In the genomic region with DNA sequence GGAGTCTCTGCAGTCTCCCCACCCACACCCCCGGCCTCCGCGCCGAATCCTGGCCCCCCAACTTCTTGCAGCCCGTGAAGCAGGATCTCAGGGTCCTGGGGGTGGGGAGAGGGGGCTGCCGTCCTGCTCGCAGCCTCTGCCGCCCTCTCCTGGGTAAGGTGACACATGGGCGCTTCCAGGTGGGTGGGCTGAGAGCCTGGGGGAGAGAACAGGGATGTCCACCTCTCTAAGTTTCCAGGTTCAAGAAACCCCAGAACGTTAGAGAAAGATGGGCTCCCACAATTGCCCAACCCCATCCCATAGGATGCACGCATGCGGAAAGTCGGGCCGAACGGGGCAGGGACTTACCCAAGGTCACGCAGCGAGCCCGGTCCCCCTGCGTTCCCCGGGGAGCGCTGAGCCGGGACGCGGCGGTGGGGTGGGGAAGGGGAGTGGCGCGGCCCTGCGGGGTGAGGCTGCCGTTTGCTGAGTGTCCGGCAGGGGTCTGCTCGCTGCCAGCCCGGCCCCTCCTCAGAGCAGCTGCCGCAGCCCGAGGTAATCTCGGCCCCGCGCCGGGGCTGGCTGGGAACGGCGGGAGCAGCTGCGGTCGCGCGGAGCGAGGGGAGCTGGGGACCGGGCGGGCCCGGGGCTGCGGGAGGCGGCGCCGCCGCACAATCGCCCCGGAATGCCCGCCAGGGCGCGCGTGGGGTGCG, we compare ENCODE assay signal across 8 cellular contexts. TPM values are rescaled to one million over a fixed set of nuclear protein-coding genes. Genes with fewer than 3 reads are reported as not detected.
DNase-seq lines count a peak whose midpoint lies in the region; ATAC-seq, FAIRE-seq and TF ChIP-seq lines count a peak whose summit lies in the region.

No MANE protein-coding gene starts in this region.

- H2AFZ ChIP-seq in HCT116 (ENCODE audit: low read depth, low read length, poor library complexity, severe bottlenecking), result no peak overlapping the region
- H2AFZ ChIP-seq in GM12878 (ENCODE audit: control insufficient read depth, low read depth, low read length), result peak overlapping the region; percentile 89

- DNase-seq in HCT116 (ENCODE audit: low read depth, low spot score), result peak; percentile 29
- peak; percentile 50 for DNase-seq in NCI-H1105 (lab: John Stamatoyannopoulos, UW)
- peak; percentile 63 for DNase-seq in T1000 (lab: John Stamatoyannopoulos, UW)
- peak; percentile 19 for DNase-seq in GM12878 (ENCODE audit: low read depth, low spot score)
- peak; percentile 70 for DNase-seq in small intestine
- DNase-seq in pons (ENCODE audit: low spot score), result no peak

- SMC1A ChIA-PET in GM12878 (lab: Charles Lee; ENCODE audit: uncharacterized antibody, unreplicated experiment), result interaction anchor here (0.7 to 3.7 kb wide), 13 partner anchors 11 to 291 kb away, joined by 3 to 27 read pairs (median 4); a partner anchor contains a TSS

- RAD21 ChIA-PET in HCT116 (lab: Charles Lee; ENCODE audit: low non-redundant PET in 1 of 2, low total read pairs in 2 of 2, uncharacterized antibody in 2 of 2, unreplicated experiment in 2 of 2), result interaction anchor here (1.0 to 1.4 kb wide), 4 partner anchors 46 to 64 kb away, joined by 3 to 8 read pairs (median 4); a partner anchor contains a TSS
- RAD21 ChIA-PET in GM12878 (lab: Charles Lee; ENCODE audit: unreplicated experiment), result interaction anchor here (0.8 to 4.6 kb wide), 13 partner anchors 45 to 333 kb away, joined by 3 to 59 read pairs (median 5); a partner anchor contains a TSS

- H3K27me3 ChIP-seq in HCT116 (ENCODE audit: insufficient read depth, low read length) (no peaks in the 10 kb centered on the region), GM12878 (replicated peaks in 1 of 2; ENCODE audit: control insufficient read depth in 2 of 2, insufficient read depth in 2 of 2, low read length in 1 of 2) (no peaks in the 10 kb centered on the region), iPS-18a (ENCODE audit: control insufficient read depth, insufficient read depth, low read length) (no peaks in the 10 kb centered on the region), small intestine (ENCODE audit: control insufficient read depth in 2 of 2, insufficient read depth in 2 of 2, low read length in 2 of 2) (no peaks in the 10 kb centered on the region)

- in situ Hi-C loops in GM12878 (cut with MboI), result no loop called here

- TF ChIP-seq POLR2A in HCT116 (IDR thresholded peaks at IDR 0.05; ENCODE audit: borderline replicate concordance, extremely low read depth, insufficient read depth, insufficient read length) (no peak), GM12878 (IDR thresholded peaks at IDR 0.05; ENCODE audit: low read depth, low read length) (no peak)

- peaks cover 14% of the 10 kb centered on the region for H3K4me1 ChIP-seq in ES-I3 (ENCODE audit: insufficient read depth, low read length)
- H3K4me1 ChIP-seq in HCT116 (ENCODE audit: control insufficient read depth in 1 of 2, insufficient read depth in 2 of 2, low read length in 2 of 2), result peaks cover 23 to 35% of the 10 kb centered on the region in 2 experiments
- H3K4me1 ChIP-seq in GM12878 (ENCODE audit: control insufficient read depth, insufficient read depth, low read length), result peaks cover 6% of the 10 kb centered on the region; the same call in 1 of the 2 replicates
- H3K4me1 ChIP-seq in iPS-18a (ENCODE audit: control insufficient read depth, low read depth, low read length), result peaks cover 33% of the 10 kb centered on the region
- peaks cover 0 to 7% of the 10 kb centered on the region in 2 donors for H3K4me1 ChIP-seq in small intestine (ENCODE audit: control insufficient read depth in 2 of 2, insufficient read depth in 1 of 2, low read depth in 1 of 2, low read length in 1 of 2)

- intact Hi-C loops in HCT116 (cut with micrococcal nuclease) (loop anchor here (2.0 to 5.0 kb wide), 4 partner anchors 46 to 334 kb away; a partner anchor contains a TSS), GM12878 (cut with micrococcal nuclease; ENCODE audit: unreplicated experiment) (loop anchor here (5.0 kb wide), 3 partner anchors 49 to 169 kb away; a partner anchor contains a TSS)

- H3K4me2 ChIP-seq in HCT116 (ENCODE audit: low read length), result peak overlapping the region; percentile 97
- peak overlapping the region; percentile 82 for H3K4me2 ChIP-seq in GM12878 (ENCODE audit: control insufficient read depth, insufficient read depth)

- H3K9me3 ChIP-seq in ES-I3 (ENCODE audit: control insufficient read depth, insufficient read depth, low read length) (no peaks in the 10 kb centered on the region), HCT116 (ENCODE audit: control insufficient read depth in 1 of 2, insufficient read depth in 1 of 2, low read depth in 1 of 2, low read length in 2 of 2) (no peaks in the 10 kb centered on the region), GM12878 (replicated peaks; ENCODE audit: control insufficient read depth, insufficient read depth, low read length) (no peaks in the 10 kb centered on the region), iPS-18a (ENCODE audit: control insufficient read depth, low read depth, low read length) (no peaks in the 10 kb centered on the region), small intestine (ENCODE audit: control insufficient read depth, low read depth) (no peaks in the 10 kb centered on the region)

- BruUV-seq in HCT116 (replicated peaks; lab: Mats Ljungman, UMichigan), result no TSS peak
- no TSS peak for BruUV-seq in GM12878 (replicated peaks; lab: Mats Ljungman, UMichigan)

- peak; percentile 86 for TF ChIP-seq RAD21 in HCT116 (IDR thresholded peaks at IDR 0.05; ENCODE audit: low read depth)
- TF ChIP-seq RAD21 in GM12878 (IDR thresholded peaks at IDR 0.05; ENCODE audit: insufficient read depth, low read depth, low read length), result peak; percentile 87

- no peaks in the 10 kb centered on the region for H4K20me1 ChIP-seq in HCT116 (ENCODE audit: insufficient read depth)
- no peaks in the 10 kb centered on the region for H4K20me1 ChIP-seq in GM12878 (ENCODE audit: control insufficient read depth, insufficient read depth)

- no peaks in the 10 kb centered on the region for H3K36me3 ChIP-seq in ES-I3 (ENCODE audit: insufficient read depth, low read length)
- H3K36me3 ChIP-seq in HCT116 (ENCODE audit: control insufficient read depth in 1 of 2, insufficient read depth in 2 of 2, low read length in 2 of 2), result peaks cover under 1 to 19% of the 10 kb centered on the region in 2 experiments; a peak in 2 of 4 replicates
- H3K36me3 ChIP-seq in GM12878 (ENCODE audit: control insufficient read depth in 2 of 2, insufficient read depth in 2 of 2, low read length in 1 of 2), result peaks cover 0 to 3% of the 10 kb centered on the region in 2 experiments; a peak in 1 of 4 replicates
- H3K36me3 ChIP-seq in iPS-18a (ENCODE audit: control insufficient read depth, low read depth, low read length), result no peaks in the 10 kb centered on the region
- H3K36me3 ChIP-seq in small intestine (ENCODE audit: control insufficient read depth in 2 of 2, insufficient read depth in 2 of 2, low read length in 2 of 2), result peaks cover 0 to 3% of the 10 kb centered on the region in 2 donors

- peak in 2 of 3 experiments; percentile 49 to 56; a peak in 5 of 6 replicates for TF ChIP-seq CTCF in HCT116 (IDR thresholded peaks at IDR 0.05 in 2 of 3, conservative IDR thresholded peaks at IDR 0.05 in 1 of 3; ENCODE audit: borderline replicate concordance in 1 of 3, insufficient read depth in 1 of 3, low read depth in 2 of 3, low read length in 2 of 3)
- TF ChIP-seq CTCF in GM12878 (IDR thresholded peaks at IDR 0.05 in 2 of 3, conservative IDR thresholded peaks at IDR 0.05 in 1 of 3; ENCODE audit: control insufficient read depth in 2 of 3, extremely low read depth in 1 of 3, insufficient read depth in 1 of 3, low read depth in 3 of 3, low read length in 3 of 3), result peak; percentile 66 to 83 (median 72)

- peak overlapping the region; percentile 61 for H3K9ac ChIP-seq in ES-I3 (ENCODE audit: low read depth, low read length)
- H3K9ac ChIP-seq in HCT116 (ENCODE audit: low read length), result peak overlapping the region; percentile 97
- H3K9ac ChIP-seq in GM12878 (ENCODE audit: control insufficient read depth, insufficient read depth, low read length), result peak overlapping the region; percentile 78
- peak overlapping the region; percentile 52 for H3K9ac ChIP-seq in iPS-18a (ENCODE audit: low read length)

- CTCF ChIA-PET in HCT116 (lab: Charles Lee) (interaction anchor here (0.6 to 2.7 kb wide), 8 partner anchors 11 to 333 kb away, joined by 3 to 14 read pairs (median 6); a partner anchor contains a TSS), GM12878 (lab: Yijun Ruan, JAX) (interaction anchor here (0.5 to 5.6 kb wide), 35 partner anchors 10 to 336 kb away, joined by 3 to 93 read pairs (median 4); a partner anchor contains a TSS)

- POLR2A ChIA-PET in HCT116 (lab: Charles Lee) (interaction anchor here (1.0 to 2.8 kb wide), 7 partner anchors 11 to 69 kb away, joined by 3 to 20 read pairs (median 6); a partner anchor contains a TSS), GM12878 (lab: Charles Lee) (interaction anchor here (0.5 to 2.2 kb wide), 13 partner anchors 46 to 458 kb away, joined by 3 to 9 read pairs (median 4); a partner anchor contains a TSS)

- H3K27ac ChIP-seq in HCT116 (ENCODE audit: low read depth, low read length), result peak overlapping the region; percentile 100
- H3K27ac ChIP-seq in GM12878 (ENCODE audit: control insufficient read depth, insufficient read depth), result peak overlapping the region; percentile 93
- no peak overlapping the region for H3K27ac ChIP-seq in iPS-18a (ENCODE audit: low read length)
- H3K27ac ChIP-seq in small intestine (ENCODE audit: low read depth in 1 of 2, low read length in 1 of 2), result peak overlapping the region; percentile 87 to 88

- ATAC-seq in HCT116 (peak; percentile 66), GM12878 (peak; percentile 88)

- peaks cover 49% of the 10 kb centered on the region for H3K79me2 ChIP-seq in HCT116 (ENCODE audit: insufficient read depth, low read length)
- peaks cover 26% of the 10 kb centered on the region for H3K79me2 ChIP-seq in GM12878 (ENCODE audit: control insufficient read depth, insufficient read depth, low read length)

- H3K9me2 ChIP-seq in HCT116 (ENCODE audit: insufficient read depth), result no peaks in the 10 kb centered on the region

- no peak for TF ChIP-seq EP300 in GM12878 (IDR thresholded peaks at IDR 0.05; ENCODE audit: borderline replicate concordance in 1 of 2, control insufficient read depth in 1 of 2, low read depth in 2 of 2, low read length in 2 of 2)

- H3K4me3 ChIP-seq in HCT116 (replicated peaks in 1 of 2; ENCODE audit: low read depth in 1 of 2, low read length in 2 of 2) (peak overlapping the region; percentile 81 to 95), GM12878 (peak overlapping the region; percentile 100), iPS-18a (ENCODE audit: low read length) (peak overlapping the region; percentile 80), small intestine (ENCODE audit: low read depth in 1 of 2, low read length in 2 of 2) (peak overlapping the region; percentile 71 to 87)

- WGBS in GM12878 (ENCODE audit: insufficient coverage, insufficient replicate concordance, low lambda C conversion rate, missing lambda C conversion rate), result under 1% methylated on average over 48 of the region's 60 CpGs
- 0 to 1% (median 1%) methylated on average over 34 to 60 of the region's 60 CpGs for WGBS in small intestine, 3 donors

- peak; percentile 56 for FAIRE-seq in GM12878 (lab: Jason Lieb, UNC)
- no peak for FAIRE-seq in small intestine (lab: Jason Lieb, UNC)

RNA-seq across cellular contexts. Expression of a gene that starts 0.7 kb away (rescaled TPM):
- 279 TPM for total RNA-seq in HCT116 (2021; ENCODE audit: unreplicated experiment)
- polyA plus RNA-seq in HCT116 (2012), result 220 and 224 TPM in 2 replicates
- 125 and 149 TPM in 2 replicates for total RNA-seq in GM12878 (2013; cell fraction: nucleolus; rRNA removed)
- total RNA-seq in GM12878 (2014; rRNA removed), result 67.1 and 78.0 TPM in 2 replicates
- total RNA-seq in GM12878 (2014; rRNA removed; fragmentation: Illumina TruSeq; extraction: Trizol), result 27.4 and 33.0 TPM in 2 replicates
- total RNA-seq in GM12878 (2021), result 167 and 186 TPM in 2 replicates
- 43.2 TPM for polyA plus RNA-seq in GM12878 (2011; ENCODE audit: low read depth)
- 24.2 and 68.4 TPM in 2 replicates for polyA plus RNA-seq in GM12878 (2011; rRNA removed)
- 53.2 and 60.8 TPM in 2 replicates for polyA plus RNA-seq in GM12878 (2011; cell fraction: cytosol; rRNA removed)
- 254 and 282 TPM in 2 replicates for polyA plus RNA-seq in GM12878 (2011; cell fraction: nucleus; rRNA removed)
- polyA plus RNA-seq in GM12878 (2012), result 81.0 and 82.7 TPM in 2 replicates
- 23.6 and 76.6 TPM in 2 replicates for polyA plus RNA-seq in GM12878 (2014; fragmentation: Illumina TruSeq; extraction: Trizol)
- 1 to 10 TPM; 2.2 to 7.9 TPM for polyA plus RNA-seq in GM12878 (2014; fragmentation: Nextera tagmentation; extraction: Ambion mirVana)
- polyA plus RNA-seq in GM12878 (2014; rRNA removed), result 100 and 112 TPM in 2 replicates
- polyA plus RNA-seq in GM12878 (2016; fragmentation: Nextera tagmentation; extraction: Ambion mirVana), result 100 to 1,000 TPM; 103 to 104 TPM
- 51.0 and 81.0 TPM in 2 replicates for polyA minus RNA-seq in GM12878 (2011; rRNA and poly(A)+ RNA removed)
- 38.8 and 42.7 TPM in 2 replicates for polyA minus RNA-seq in GM12878 (2011; cell fraction: cytosol; rRNA and poly(A)+ RNA removed)
- polyA minus RNA-seq in GM12878 (2011; cell fraction: nucleus; rRNA and poly(A)+ RNA removed), result 42.9 and 65.4 TPM in 2 replicates
- 100 to 1,000 TPM; 197 to 218 (median 212) TPM for polyA plus RNA-seq in small intestine

RNA-seq across cellular contexts. Expression of a gene that starts 11.0 kb away (rescaled TPM):
- 1.2 TPM for total RNA-seq in HCT116 (2021; ENCODE audit: unreplicated experiment)
- 0.91 and 2.0 TPM in 2 replicates for polyA plus RNA-seq in HCT116 (2012)
- not detected in 2 replicates for total RNA-seq in GM12878 (2013; cell fraction: nucleolus; rRNA removed)
- total RNA-seq in GM12878 (2014; rRNA removed), result not detected in 2 replicates
- total RNA-seq in GM12878 (2014; rRNA removed; fragmentation: Illumina TruSeq; extraction: Trizol), result not detected in 2 replicates
- not detected in 2 replicates for total RNA-seq in GM12878 (2021)
- polyA plus RNA-seq in GM12878 (2011; ENCODE audit: low read depth), result not detected
- polyA plus RNA-seq in GM12878 (2011; rRNA removed), result not detected in 2 replicates
- polyA plus RNA-seq in GM12878 (2011; cell fraction: cytosol; rRNA removed), result not detected in 2 replicates
- not detected in 2 replicates for polyA plus RNA-seq in GM12878 (2011; cell fraction: nucleus; rRNA removed)
- not detected in 2 replicates for polyA plus RNA-seq in GM12878 (2012)
- not detected in 2 replicates for polyA plus RNA-seq in GM12878 (2014; fragmentation: Illumina TruSeq; extraction: Trizol)
- not detected for polyA plus RNA-seq in GM12878 (2014; fragmentation: Nextera tagmentation; extraction: Ambion mirVana)
- polyA plus RNA-seq in GM12878 (2014; rRNA removed), result not detected in 2 replicates
- polyA plus RNA-seq in GM12878 (2016; fragmentation: Nextera tagmentation; extraction: Ambion mirVana), result not detected
- not detected in 2 replicates for polyA minus RNA-seq in GM12878 (2011; rRNA and poly(A)+ RNA removed)
- polyA minus RNA-seq in GM12878 (2011; cell fraction: cytosol; rRNA and poly(A)+ RNA removed), result not detected in 2 replicates
- not detected in 2 replicates for polyA minus RNA-seq in GM12878 (2011; cell fraction: nucleus; rRNA and poly(A)+ RNA removed)
- polyA plus RNA-seq in small intestine, result under 1 TPM in 1 of 3 donors, not detected in 2; 0.13 TPM

RNA-seq across cellular contexts. Expression of a gene that starts 46.7 kb away (rescaled TPM):
- total RNA-seq in HCT116 (2021; ENCODE audit: unreplicated experiment) (45.9 TPM), GM12878 (2014; rRNA removed) (10.8 and 14.1 TPM in 2 replicates), GM12878 (2014; rRNA removed; fragmentation: Illumina TruSeq; extraction: Trizol) (7.8 and 9.0 TPM in 2 replicates), GM12878 (2021) (55.0 and 63.6 TPM in 2 replicates)
- 52.2 and 77.2 TPM in 2 replicates for polyA plus RNA-seq in HCT116 (2012)
- 45.4 and 51.5 TPM in 2 replicates for total RNA-seq in GM12878 (2013; cell fraction: nucleolus; rRNA removed)
- 66.2 TPM for polyA plus RNA-seq in GM12878 (2011; ENCODE audit: low read depth)
- polyA plus RNA-seq in GM12878 (2011; rRNA removed) (5.0 and 10.3 TPM in 2 replicates), GM12878 (2014; fragmentation: Illumina TruSeq; extraction: Trizol) (44.0 and 52.7 TPM in 2 replicates), GM12878 (2014; fragmentation: Nextera tagmentation; extraction: Ambion mirVana) (1 to 10 TPM in 1 of 2 experiments, under 1 TPM in 1; 0.79 to 2.6 TPM), GM12878 (2014; rRNA removed) (29.7 and 36.0 TPM in 2 replicates), GM12878 (2016; fragmentation: Nextera tagmentation; extraction: Ambion mirVana) (10 to 100 TPM; 26.1 to 34.6 TPM), small intestine (10 to 100 TPM; 10.5 to 26.7 (median 12.3) TPM)
- polyA plus RNA-seq in GM12878 (2011; cell fraction: cytosol; rRNA removed), result 20.2 and 35.3 TPM in 2 replicates
- 98.1 and 114 TPM in 2 replicates for polyA plus RNA-seq in GM12878 (2011; cell fraction: nucleus; rRNA removed)
- polyA plus RNA-seq in GM12878 (2012), result 89.5 and 98.9 TPM in 2 replicates
- 50.5 and 52.7 TPM in 2 replicates for polyA minus RNA-seq in GM12878 (2011; rRNA and poly(A)+ RNA removed)
- 12.6 and 18.5 TPM in 2 replicates for polyA minus RNA-seq in GM12878 (2011; cell fraction: cytosol; rRNA and poly(A)+ RNA removed)
- polyA minus RNA-seq in GM12878 (2011; cell fraction: nucleus; rRNA and poly(A)+ RNA removed), result 36.5 and 65.0 TPM in 2 replicates

RNA-seq across cellular contexts. Expression of a gene that starts 58.9 kb away (rescaled TPM):
- total RNA-seq in HCT116 (2021; ENCODE audit: unreplicated experiment) (77.5 TPM), GM12878 (2014; rRNA removed) (92.8 and 116 TPM in 2 replicates), GM12878 (2014; rRNA removed; fragmentation: Illumina TruSeq; extraction: Trizol) (50.2 and 54.6 TPM in 2 replicates), GM12878 (2021) (63.5 and 64.2 TPM in 2 replicates)
- polyA plus RNA-seq in HCT116 (2012), result 44.6 and 50.8 TPM in 2 replicates
- 17.7 and 17.8 TPM in 2 replicates for total RNA-seq in GM12878 (2013; cell fraction: nucleolus; rRNA removed)
- 20.0 TPM for polyA plus RNA-seq in GM12878 (2011; ENCODE audit: low read depth)
- polyA plus RNA-seq in GM12878 (2011; rRNA removed) (36.4 and 63.2 TPM in 2 replicates), GM12878 (2014; fragmentation: Illumina TruSeq; extraction: Trizol) (62.3 and 79.9 TPM in 2 replicates), GM12878 (2014; fragmentation: Nextera tagmentation; extraction: Ambion mirVana) (10 to 100 TPM; 42.0 to 49.8 TPM), GM12878 (2014; rRNA removed) (82.4 and 87.9 TPM in 2 replicates), GM12878 (2016; fragmentation: Nextera tagmentation; extraction: Ambion mirVana) (100 to 1,000 TPM; 103 to 106 TPM), small intestine (10 to 100 TPM; 45.6 to 65.7 (median 55.7) TPM)
- 78.9 and 81.4 TPM in 2 replicates for polyA plus RNA-seq in GM12878 (2011; cell fraction: cytosol; rRNA removed)
- polyA plus RNA-seq in GM12878 (2011; cell fraction: nucleus; rRNA removed), result 23.2 and 25.2 TPM in 2 replicates
- 36.2 and 39.9 TPM in 2 replicates for polyA plus RNA-seq in GM12878 (2012)
- polyA minus RNA-seq in GM12878 (2011; rRNA and poly(A)+ RNA removed), result 24.2 and 53.5 TPM in 2 replicates
- 11.8 and 13.7 TPM in 2 replicates for polyA minus RNA-seq in GM12878 (2011; cell fraction: cytosol; rRNA and poly(A)+ RNA removed)
- 8.9 and 15.9 TPM in 2 replicates for polyA minus RNA-seq in GM12878 (2011; cell fraction: nucleus; rRNA and poly(A)+ RNA removed)

RNA-seq across cellular contexts. Expression of a gene that starts 59.1 kb away (rescaled TPM):
- 1,073 TPM for total RNA-seq in HCT116 (2021; ENCODE audit: unreplicated experiment)
- polyA plus RNA-seq in HCT116 (2012), result 1,238 and 1,816 TPM in 2 replicates
- total RNA-seq in GM12878 (2013; cell fraction: nucleolus; rRNA removed), result 51.6 and 54.9 TPM in 2 replicates
- total RNA-seq in GM12878 (2014; rRNA removed), result 1,083 and 1,263 TPM in 2 replicates
- total RNA-seq in GM12878 (2014; rRNA removed; fragmentation: Illumina TruSeq; extraction: Trizol), result 948 and 983 TPM in 2 replicates
- total RNA-seq in GM12878 (2021), result 1,347 and 1,414 TPM in 2 replicates
- polyA plus RNA-seq in GM12878 (2011; ENCODE audit: low read depth), result 1,320 TPM
- 583 and 615 TPM in 2 replicates for polyA plus RNA-seq in GM12878 (2011; rRNA removed)
- 882 and 1,174 TPM in 2 replicates for polyA plus RNA-seq in GM12878 (2011; cell fraction: cytosol; rRNA removed)
- 528 and 566 TPM in 2 replicates for polyA plus RNA-seq in GM12878 (2011; cell fraction: nucleus; rRNA removed)
- 1,474 and 2,106 TPM in 2 replicates for polyA plus RNA-seq in GM12878 (2012)
- polyA plus RNA-seq in GM12878 (2014; fragmentation: Illumina TruSeq; extraction: Trizol), result 129 and 706 TPM in 2 replicates
- 100 to 1,000 TPM; 332 to 611 TPM for polyA plus RNA-seq in GM12878 (2014; fragmentation: Nextera tagmentation; extraction: Ambion mirVana)
- polyA plus RNA-seq in GM12878 (2014; rRNA removed), result 1,208 and 1,582 TPM in 2 replicates
- 1,000 to 10,000 TPM in 1 of 2 experiments, 100 to 1,000 TPM in 1; 997 to 1,103 TPM for polyA plus RNA-seq in GM12878 (2016; fragmentation: Nextera tagmentation; extraction: Ambion mirVana)
- polyA minus RNA-seq in GM12878 (2011; rRNA and poly(A)+ RNA removed), result 206 and 381 TPM in 2 replicates
- 199 and 204 TPM in 2 replicates for polyA minus RNA-seq in GM12878 (2011; cell fraction: cytosol; rRNA and poly(A)+ RNA removed)
- polyA minus RNA-seq in GM12878 (2011; cell fraction: nucleus; rRNA and poly(A)+ RNA removed), result 126 and 152 TPM in 2 replicates
- polyA plus RNA-seq in small intestine, result 1,000 to 10,000 TPM in 2 of 3 donors, 100 to 1,000 TPM in 1; 960 to 1,177 (median 1,141) TPM
